8 cellular contexts compared by ENCODE assay signal in the genomic region with DNA sequence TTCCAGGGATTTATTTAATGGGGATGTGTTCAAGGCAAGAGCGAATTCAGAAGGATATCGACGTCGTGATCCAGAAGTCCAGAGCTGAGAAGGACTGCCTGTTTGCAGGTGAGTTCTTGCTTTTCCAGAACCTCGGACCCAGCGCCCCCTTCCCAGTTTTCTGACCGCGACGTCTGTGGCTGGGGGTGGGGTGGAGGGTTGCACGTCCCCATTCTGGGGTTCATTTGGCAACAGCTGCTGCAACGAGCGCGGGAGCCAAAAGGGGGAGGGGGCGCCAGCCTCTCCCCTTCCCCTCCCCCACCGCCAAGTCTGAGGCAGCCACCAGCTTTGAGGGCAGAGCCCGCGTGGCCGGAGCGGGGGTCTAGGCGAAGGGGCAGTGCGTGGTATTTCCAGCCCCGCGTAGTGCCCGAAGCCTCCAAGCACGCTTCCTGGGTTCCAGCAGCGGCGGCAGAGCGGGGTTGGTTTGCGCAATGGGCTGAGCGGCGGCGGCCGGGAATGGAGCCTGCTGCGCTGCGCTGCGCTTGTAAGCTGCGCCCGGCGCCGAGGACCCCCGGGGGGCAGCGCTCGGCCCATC. TPM values are rescaled to one million over a fixed set of nuclear protein-coding genes. Genes with fewer than 3 reads are reported as not detected.
DNase-seq lines count a peak whose midpoint lies in the region; ATAC-seq, FAIRE-seq and TF ChIP-seq lines count a peak whose summit lies in the region.

No MANE protein-coding gene starts in this region.

- peaks cover 12% of the 10 kb centered on the region for H3K27me3 ChIP-seq in HUES48 (ENCODE audit: control insufficient read depth, insufficient read depth, low read length)
- no peaks in the 10 kb centered on the region for H3K27me3 ChIP-seq in lung (ENCODE audit: control insufficient read depth, insufficient read depth)

- H3K4me1 ChIP-seq in HUES48 (ENCODE audit: control insufficient read depth, insufficient read depth, low read length) (peaks cover 19% of the 10 kb centered on the region), lung (ENCODE audit: control insufficient read depth in 2 of 2, insufficient read depth in 2 of 2, low read length in 2 of 2) (peaks cover 0 to 2% of the 10 kb centered on the region in 2 donors)

- H3K36me3 ChIP-seq in HUES48 (ENCODE audit: control insufficient read depth, insufficient read depth, low read length) (no peaks in the 10 kb centered on the region), lung (ENCODE audit: control insufficient read depth in 2 of 2, insufficient read depth in 2 of 2, low read length in 2 of 2) (no peaks in the 10 kb centered on the region)

- no peaks in the 10 kb centered on the region for H3K9me3 Mint-ChIP-seq in stimulated activated naive B cell treated with anti-CD40 and anti-IgM and Interleukin-4, amounts not matched to agents 10 μg/mL and 1 μg/mL and 100 μg/mL, for 72 hours

- 0% methylated on average over 39 to 43 of the region's 43 CpGs for WGBS in lung, 2 donors

- peak overlapping the region; percentile 100 for H3K27ac Mint-ChIP-seq in stimulated activated naive B cell treated with anti-CD40 and anti-IgM and Interleukin-4, amounts not matched to agents 10 μg/mL and 1 μg/mL and 100 μg/mL, for 72 hours

- H3K9me3 ChIP-seq in HUES48 (ENCODE audit: control insufficient read depth, insufficient read depth, low read length): no peaks in the 10 kb centered on the region
- no peaks in the 10 kb centered on the region for H3K9me3 ChIP-seq in lung (ENCODE audit: control insufficient read depth in 2 of 2, insufficient read depth in 1 of 2, low read length in 1 of 2)

- H3K4me1 Mint-ChIP-seq in stimulated activated naive B cell treated with anti-CD40 and anti-IgM and Interleukin-4, amounts not matched to agents 10 μg/mL and 1 μg/mL and 100 μg/mL, for 72 hours: peaks cover 23 to 42% of the 10 kb centered on the region in 2 donors

- H3K4me3 ChIP-seq in HUES48 (ENCODE audit: low read depth, low read length) (peak overlapping the region; percentile 98), lung (peak overlapping the region; percentile 58)

- DNase-seq in GDM1 (lab: John Stamatoyannopoulos, UW) (peak; percentile 7), SW480 (ENCODE audit: low spot score) (peak; percentile 26), dermis blood vessel endothelial cell (peak; percentile 18), lung (ENCODE audit: low spot score) (peak; percentile 58), frontal cortex (ENCODE audit: low spot score in 2 of 2) (no peak)
- DNase-seq in stimulated activated naive B cell treated with anti-CD40 and anti-IgM and Interleukin-4, amounts not matched to agents 10 μg/mL and 1 μg/mL and 100 μg/mL, for 72 hours: no peak

- H3K27ac ChIP-seq in HUES48 (ENCODE audit: low read depth, low read length): peak overlapping the region; percentile 91
- H3K27ac ChIP-seq in lung (ENCODE audit: low read depth in 1 of 2, low read length in 1 of 2): peak overlapping the region; percentile 66 to 92

- H3K27me3 Mint-ChIP-seq in stimulated activated naive B cell treated with anti-CD40 and anti-IgM and Interleukin-4, amounts not matched to agents 10 μg/mL and 1 μg/mL and 100 μg/mL, for 72 hours: no peaks in the 10 kb centered on the region

- no peak for TF ChIP-seq CTCF in lung (IDR thresholded peaks at IDR 0.05; ENCODE audit: control extremely low read depth, extremely low read depth)

- peak overlapping the region; percentile 94 to 100 for H3K4me3 Mint-ChIP-seq in stimulated activated naive B cell treated with anti-CD40 and anti-IgM and Interleukin-4, amounts not matched to agents 10 μg/mL and 1 μg/mL and 100 μg/mL, for 72 hours

- H3K9ac ChIP-seq in HUES48 (ENCODE audit: low read depth, low read length): peak overlapping the region; percentile 95

- FAIRE-seq in frontal cortex (lab: Jason Lieb, UNC): no peak

- H3K36me3 Mint-ChIP-seq in stimulated activated naive B cell treated with anti-CD40 and anti-IgM and Interleukin-4, amounts not matched to agents 10 μg/mL and 1 μg/mL and 100 μg/mL, for 72 hours: peaks cover 10 to 11% of the 10 kb centered on the region in 2 donors

- peak; percentile 35 for ATAC-seq in GM21447 (IDR thresholded peaks at IDR 0.05; ENCODE audit: unreplicated experiment)
- ATAC-seq in lung (ENCODE audit: insufficient read depth, low FRiP score): peak; percentile 61
- peak; percentile 55 to 59 for ATAC-seq in stimulated activated naive B cell treated with anti-CD40 and anti-IgM and Interleukin-4, amounts not matched to agents 10 μg/mL and 1 μg/mL and 100 μg/mL, for 72 hours (replicated peaks)

RNA-seq across cellular contexts. Expression of a gene that starts 0.7 kb away (rescaled TPM):
- total RNA-seq in dermis blood vessel endothelial cell (0.42 and 0.51 TPM in 2 replicates), lung (10 to 100 TPM; 33.3 to 59.4 TPM), frontal cortex (48.5 TPM)
- 10 to 100 TPM; 11.6 to 17.2 TPM for polyA plus RNA-seq in lung

Comparison
In these comparisons a context has a peak if more than half of its experiments do, and no peak if none do; other contexts are left out.
1. DNase-seq: peak in GDM1 (single experiment), SW480 (single experiment), dermis blood vessel endothelial cell (single experiment) and lung (single experiment); none in stimulated activated naive B cell treated with anti-CD40 and anti-IgM and Interleukin-4, amounts not matched to agents 10 μg/mL and 1 μg/mL and 100 μg/mL, for 72 hours (single experiment) and frontal cortex (0 of 2).
2. RNA of a gene that starts 0.7 kb away (total RNA-seq): 33.3 to 59.4 TPM in lung and 48.5 TPM in frontal cortex (single experiment); 0.42 to 0.51 TPM in dermis blood vessel endothelial cell; every median in the first group is over 10 times any median in the second.
3. Peak in every context shown above with its lines, with median percentiles within 50 percentile points of each other: ATAC-seq.